Comparison of ENCODE assay signal across 12 cellular contexts in the genomic region with DNA sequence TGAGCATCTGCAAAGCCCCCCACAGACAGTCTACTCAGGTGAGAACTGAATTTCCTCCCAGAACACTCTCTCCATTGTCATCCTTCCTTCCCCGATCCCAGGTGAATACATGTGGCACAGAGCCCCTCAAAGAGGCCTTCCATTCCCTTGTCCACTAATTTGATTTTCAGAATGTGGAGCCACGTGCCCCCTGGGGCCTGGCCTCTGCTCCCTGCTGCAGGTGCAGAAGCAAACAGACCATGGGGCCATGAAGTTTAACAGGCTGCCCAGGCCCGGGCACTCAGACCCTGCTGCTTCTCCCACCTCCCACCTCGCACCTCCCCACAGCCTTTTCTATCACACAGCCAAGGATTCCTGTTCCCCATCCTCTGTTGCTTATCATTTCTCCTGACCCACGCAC.
A peak's percentile ranks its signal among the peaks of the same experiment; 100 is the strongest.
DNase-seq lines count a peak whose midpoint lies in the region; TF ChIP-seq lines count a peak whose summit lies in the region.
"Had no signal": no experiment of that assay in that cellular context is flagged by ENCODE, and none has a peak within 500 bp of the region (broad histone marks: within the 10 kb centered on the region; RNA-seq: fewer than 3 reads in every experiment).

No MANE protein-coding gene starts in this region.

- no peak overlapping the region for H3K18ac ChIP-seq in trophoblast cell (ENCODE audit: low read length)

- H3K9me3 Mint-ChIP-seq in T-helper 1 cell treated with Interleukin-12 subunit alpha and Interleukin-12 subunit beta and Interleukin-4 antibody, amounts not matched to agents 30 μg/mL and 1 μg/mL, for 36 hours: no peaks in the 10 kb centered on the region
- H3K9me3 Mint-ChIP-seq in endothelial cell (ENCODE audit: unreplicated experiment): no peaks in the 10 kb centered on the region

- H3K79me1 ChIP-seq in trophoblast cell (ENCODE audit: low read length): peaks cover 7% of the 10 kb centered on the region

- H3K27ac ChIP-seq in trophoblast cell (ENCODE audit: low read depth, low read length) (no peak overlapping the region), colonic mucosa (no peak overlapping the region), transverse colon (peak overlapping the region in 1 of 4 donors; percentile 38)
- H3K27ac ChIP-seq: epithelial cell of prostate, thyroid gland had no signal

- H3K36me3 ChIP-seq in trophoblast cell (ENCODE audit: control insufficient read depth in 1 of 2, insufficient read depth in 2 of 2, low read length in 2 of 2) (no peaks in the 10 kb centered on the region), colonic mucosa (no peaks in the 10 kb centered on the region), transverse colon (no peaks in the 10 kb centered on the region)
- H3K36me3 ChIP-seq: heart right ventricle, thyroid gland had no signal

- TF ChIP-seq POLR2A in transverse colon (IDR thresholded peaks at IDR 0.05): no peak

- intact Hi-C loops in colonic mucosa (cut with DNase I): no loop called here
- intact Hi-C loops in transverse colon (cut with DNase I; ENCODE audit: low total_unique reads): no loop called here

- H3K4me1 Mint-ChIP-seq in T-helper 1 cell treated with Interleukin-12 subunit alpha and Interleukin-12 subunit beta and Interleukin-4 antibody, amounts not matched to agents 30 μg/mL and 1 μg/mL, for 36 hours (ENCODE audit: low read depth): peaks cover 11% of the 10 kb centered on the region
- H3K4me1 Mint-ChIP-seq in endothelial cell (ENCODE audit: unreplicated experiment): peaks cover 28% of the 10 kb centered on the region

- in situ Hi-C loops in transverse colon (cut with MboI; ENCODE audit: low pct_ligation_motif_present in 1 of 4, low pct_unique_long_range_greater_than_20kb in 1 of 4, low sequenced_read_pairs in 3 of 4): no loop called here

- no peak overlapping the region for H4K12ac ChIP-seq in trophoblast cell (ENCODE audit: low read depth, low read length)

- H3K4me1 ChIP-seq in trophoblast cell (ENCODE audit: control insufficient read depth in 1 of 2, insufficient read depth in 2 of 2, low read length in 2 of 2) (peaks cover 25 to 26% of the 10 kb centered on the region in 2 experiments), colonic mucosa (no peaks in the 10 kb centered on the region), transverse colon (peaks cover 0 to 6% (median 0%) of the 10 kb centered on the region in 4 donors)

- no peak overlapping the region for H2AFZ ChIP-seq in trophoblast cell (ENCODE audit: insufficient read depth, low read length, poor library complexity)

- no peak for TF ChIP-seq EP300 in transverse colon (IDR thresholded peaks at IDR 0.05; ENCODE audit: low read depth)

- H4K91ac ChIP-seq in trophoblast cell (ENCODE audit: low read depth, low read length): no peak overlapping the region

- H3K23ac ChIP-seq in trophoblast cell (ENCODE audit: low read length): no peak overlapping the region

- H3K4me2 ChIP-seq in trophoblast cell (ENCODE audit: low read length): no peak overlapping the region

- H3K36me3 Mint-ChIP-seq in T-helper 1 cell treated with Interleukin-12 subunit alpha and Interleukin-12 subunit beta and Interleukin-4 antibody, amounts not matched to agents 30 μg/mL and 1 μg/mL, for 36 hours (ENCODE audit: low read depth): peaks cover 2% of the 10 kb centered on the region
- H3K36me3 Mint-ChIP-seq in endothelial cell (ENCODE audit: low read depth, unreplicated experiment): no peaks in the 10 kb centered on the region

- DNase-seq in T-helper 1 cell (no peak), SK-N-DZ (ENCODE audit: low spot score) (peak; percentile 74), endothelial cell (ENCODE audit: low spot score) (no peak), trophoblast cell (no peak), GM19240 (ENCODE audit: insufficient read length, low spot score) (no peak), colonic mucosa (no peak), transverse colon (no peak)
- DNase-seq: heart right ventricle, NCI-H187 treated with DMSO at 0.1 percent for 48 hours had no signal

- no peaks in the 10 kb centered on the region for H3K9me3 ChIP-seq in trophoblast cell (ENCODE audit: insufficient read depth, low read depth, low read length)
- no peaks in the 10 kb centered on the region for H3K9me3 ChIP-seq in colonic mucosa
- H3K9me3 ChIP-seq in transverse colon: no peaks in the 10 kb centered on the region
- H3K9me3 ChIP-seq: heart right ventricle, thyroid gland had no signal

- H3K4ac ChIP-seq in trophoblast cell (ENCODE audit: low read depth, low read length): no peak overlapping the region

- H2BK12ac ChIP-seq in trophoblast cell (ENCODE audit: low read length): peak overlapping the region; percentile 63

- H3K27ac Mint-ChIP-seq in T-helper 1 cell treated with Interleukin-12 subunit alpha and Interleukin-12 subunit beta and Interleukin-4 antibody, amounts not matched to agents 30 μg/mL and 1 μg/mL, for 36 hours: peak overlapping the region; percentile 72
- H3K27ac Mint-ChIP-seq in endothelial cell (ENCODE audit: unreplicated experiment): peak overlapping the region; percentile 62

- no peak overlapping the region for H2AK5ac ChIP-seq in trophoblast cell (ENCODE audit: low read length)

- no peak overlapping the region for H2BK5ac ChIP-seq in trophoblast cell (ENCODE audit: low read depth, low read length, poor library complexity)

- H3K9ac ChIP-seq in trophoblast cell (ENCODE audit: low read length) (no peak overlapping the region), colonic mucosa (ENCODE audit: low read depth in 2 of 2, low read length in 2 of 2) (no peak overlapping the region)

- TF ChIP-seq CTCF in endothelial cell (IDR thresholded peaks at IDR 0.05; ENCODE audit: unreplicated experiment) (no peak), colonic mucosa (IDR thresholded peaks at IDR 0.05) (no peak), transverse colon (IDR thresholded peaks at IDR 0.05) (no peak)

- H4K8ac ChIP-seq in trophoblast cell (ENCODE audit: low read depth, low read length): no peak overlapping the region

- peak overlapping the region; percentile 37 for H3K4me3 Mint-ChIP-seq in T-helper 1 cell treated with Interleukin-12 subunit alpha and Interleukin-12 subunit beta and Interleukin-4 antibody, amounts not matched to agents 30 μg/mL and 1 μg/mL, for 36 hours
- peak overlapping the region; percentile 14 for H3K4me3 Mint-ChIP-seq in endothelial cell (ENCODE audit: unreplicated experiment)

- H3K4me3 ChIP-seq in trophoblast cell (ENCODE audit: low read depth, low read length) (no peak overlapping the region), colonic mucosa (no peak overlapping the region), transverse colon (no peak overlapping the region)
- H3K4me3 ChIP-seq: thyroid gland had no signal

- no peaks in the 10 kb centered on the region for H3K27me3 ChIP-seq in trophoblast cell (ENCODE audit: insufficient read depth, low read length)
- H3K27me3 ChIP-seq in colonic mucosa: no peaks in the 10 kb centered on the region
- H3K27me3 ChIP-seq in transverse colon: no peaks in the 10 kb centered on the region
- H3K27me3 ChIP-seq: heart right ventricle, thyroid gland had no signal

- H3K27me3 Mint-ChIP-seq in T-helper 1 cell treated with Interleukin-12 subunit alpha and Interleukin-12 subunit beta and Interleukin-4 antibody, amounts not matched to agents 30 μg/mL and 1 μg/mL, for 36 hours (ENCODE audit: low read depth): peaks cover 4% of the 10 kb centered on the region
- H3K27me3 Mint-ChIP-seq in endothelial cell (ENCODE audit: unreplicated experiment): peaks cover 5% of the 10 kb centered on the region

- no peak overlapping the region for H3K14ac ChIP-seq in trophoblast cell (ENCODE audit: low read length)

- H3K79me2 ChIP-seq in trophoblast cell (ENCODE audit: control insufficient read depth, insufficient read depth, low read length, poor library complexity): no peaks in the 10 kb centered on the region

- no peak overlapping the region for H2BK120ac ChIP-seq in trophoblast cell (ENCODE audit: insufficient read depth, low read length, poor library complexity)

- no CpG with 5 or more reads among the region's 5 CpGs for WGBS in trophoblast cell (ENCODE audit: extremely low coverage, insufficient coverage, insufficient read length)
- WGBS in transverse colon (ENCODE audit: low coverage in 1 of 2), 2 donors: 65 to 83% methylated on average over 1 to 5 of the region's 5 CpGs
